8 cellular contexts compared by ENCODE assay signal in genomic region chr21:45287438-45288391, GRCh38. TPM values are rescaled to one million over a fixed set of nuclear protein-coding genes. Genes with fewer than 3 reads are reported as not detected.
A peak's percentile ranks its signal among the peaks of the same experiment; 100 is the strongest.
DNase-seq lines count a peak whose midpoint lies in the region; ATAC-seq and TF ChIP-seq lines count a peak whose summit lies in the region.

POFUT2 (minus strand) TSS chr21:45287895; CDS start chr21:45287871, 24 bp downstream.

- no peak for TF ChIP-seq CTCF in endothelial cell (IDR thresholded peaks at IDR 0.05; ENCODE audit: unreplicated experiment)

- no peak for TF ChIP-seq EP300 in Ishikawa (IDR thresholded peaks at IDR 0.05; ENCODE audit: borderline replicate concordance)

- peak; percentile 73 for ATAC-seq in GM21576 (IDR thresholded peaks at IDR 0.05; ENCODE audit: unreplicated experiment)

- no peak for TF ChIP-seq RAD21 in Ishikawa (IDR thresholded peaks at IDR 0.05; ENCODE audit: low read depth)

- H3K4me1 Mint-ChIP-seq in endothelial cell (ENCODE audit: unreplicated experiment): no peaks in the 10 kb centered on the region

- H3K4me3 Mint-ChIP-seq in endothelial cell (ENCODE audit: unreplicated experiment): peak within 1 kb of the TSS; percentile 87

- no peak within 1 kb of the TSS for H3K27ac Mint-ChIP-seq in endothelial cell (ENCODE audit: unreplicated experiment)

- H3K27me3 Mint-ChIP-seq in endothelial cell (ENCODE audit: unreplicated experiment): peaks cover 4% of the 10 kb centered on the region

- H3K9me3 Mint-ChIP-seq in endothelial cell (ENCODE audit: unreplicated experiment): no peaks in the 10 kb centered on the region

- H3K36me3 Mint-ChIP-seq in endothelial cell (ENCODE audit: low read depth, unreplicated experiment): peaks cover 23% of the 10 kb centered on the region

- DNase-seq in DMS 273 treated with DMSO at 0.1 percent for 48 hours (lab: John Stamatoyannopoulos, UW) (peak; percentile 65), OCI-M1 (lab: John Stamatoyannopoulos, UW) (peak; percentile 99), activated T-cell treated with anti-CD3 and anti-CD28 coated beads for 1 hour (ENCODE audit: low read depth) (peak; percentile 100), endothelial cell (ENCODE audit: low spot score) (peak; percentile 99), midbrain (lab: John Stamatoyannopoulos, UW) (peak; percentile 97)
- peak; percentile 96 to 98 for DNase-seq in stimulated activated CD8-positive, alpha-beta memory T cell treated with anti-CD3 and anti-CD28 coated beads, Interleukin-15, amount 100 ng/mL, for 48 hours (ENCODE audit: low read depth in 2 of 2)

TF ChIP-seq in Ishikawa, 13 proteins besides CTCF, POLR2A, EP300 and RAD21:
- TF ChIP-seq CREB1 (IDR thresholded peaks at IDR 0.05; ENCODE audit: low read depth) (peak; percentile 65), TEAD4 (IDR thresholded peaks at IDR 0.05) (no peak), TCF12 (IDR thresholded peaks at IDR 0.05; ENCODE audit: low read depth) (peak; percentile 53; the same call in 1 of the 2 replicates), REST (IDR thresholded peaks at IDR 0.05; ENCODE audit: low read depth) (no peak), ZBTB7A (IDR thresholded peaks at IDR 0.05; ENCODE audit: low read depth) (peak; percentile 77), NFIC (IDR thresholded peaks at IDR 0.05) (no peak), EGR1 (IDR thresholded peaks at IDR 0.05) (peak; percentile 80), MAX (IDR thresholded peaks at IDR 0.05) (peak; percentile 57; the same call in 1 of the 2 replicates), CEBPB (IDR thresholded peaks at IDR 0.05) (no peak), YY1 (IDR thresholded peaks at IDR 0.05; ENCODE audit: low read depth) (peak; percentile 85), FOXM1 (IDR thresholded peaks at IDR 0.05; ENCODE audit: borderline replicate concordance, low read depth) (no peak), USF1 (IDR thresholded peaks at IDR 0.05) (no peak), TAF1 (IDR thresholded peaks at IDR 0.05; ENCODE audit: low read depth) (peak; percentile 86)

RNA-seq across cellular contexts. Expression of gene POFUT2, which starts in this region (rescaled TPM):
- total RNA-seq in endothelial cell (ENCODE audit: unreplicated experiment): 37.8 TPM

Comparison
In these comparisons a context has a peak if more than half of its experiments do, and no peak if none do; other contexts are left out.
1. Peak in every context shown above with its lines: DNase-seq and ATAC-seq.